Comparison of ENCODE assay signal across 1 cellular context in genomic region chr1:9996624-9997582, GRCh38.
A peak's percentile ranks its signal among the peaks of the same experiment; 100 is the strongest.
TF ChIP-seq lines count a peak whose summit lies in the region.

Gene RBP7, plus strand, starts transcription at chr1:9997228. Its CDS starts 31 bp downstream, at chr1:9997259.

TF ChIP-seq in HepG2, 621 proteins besides CTCF, POLR2A, EP300 and RAD21:
- TF ChIP-seq, protein P1, sequence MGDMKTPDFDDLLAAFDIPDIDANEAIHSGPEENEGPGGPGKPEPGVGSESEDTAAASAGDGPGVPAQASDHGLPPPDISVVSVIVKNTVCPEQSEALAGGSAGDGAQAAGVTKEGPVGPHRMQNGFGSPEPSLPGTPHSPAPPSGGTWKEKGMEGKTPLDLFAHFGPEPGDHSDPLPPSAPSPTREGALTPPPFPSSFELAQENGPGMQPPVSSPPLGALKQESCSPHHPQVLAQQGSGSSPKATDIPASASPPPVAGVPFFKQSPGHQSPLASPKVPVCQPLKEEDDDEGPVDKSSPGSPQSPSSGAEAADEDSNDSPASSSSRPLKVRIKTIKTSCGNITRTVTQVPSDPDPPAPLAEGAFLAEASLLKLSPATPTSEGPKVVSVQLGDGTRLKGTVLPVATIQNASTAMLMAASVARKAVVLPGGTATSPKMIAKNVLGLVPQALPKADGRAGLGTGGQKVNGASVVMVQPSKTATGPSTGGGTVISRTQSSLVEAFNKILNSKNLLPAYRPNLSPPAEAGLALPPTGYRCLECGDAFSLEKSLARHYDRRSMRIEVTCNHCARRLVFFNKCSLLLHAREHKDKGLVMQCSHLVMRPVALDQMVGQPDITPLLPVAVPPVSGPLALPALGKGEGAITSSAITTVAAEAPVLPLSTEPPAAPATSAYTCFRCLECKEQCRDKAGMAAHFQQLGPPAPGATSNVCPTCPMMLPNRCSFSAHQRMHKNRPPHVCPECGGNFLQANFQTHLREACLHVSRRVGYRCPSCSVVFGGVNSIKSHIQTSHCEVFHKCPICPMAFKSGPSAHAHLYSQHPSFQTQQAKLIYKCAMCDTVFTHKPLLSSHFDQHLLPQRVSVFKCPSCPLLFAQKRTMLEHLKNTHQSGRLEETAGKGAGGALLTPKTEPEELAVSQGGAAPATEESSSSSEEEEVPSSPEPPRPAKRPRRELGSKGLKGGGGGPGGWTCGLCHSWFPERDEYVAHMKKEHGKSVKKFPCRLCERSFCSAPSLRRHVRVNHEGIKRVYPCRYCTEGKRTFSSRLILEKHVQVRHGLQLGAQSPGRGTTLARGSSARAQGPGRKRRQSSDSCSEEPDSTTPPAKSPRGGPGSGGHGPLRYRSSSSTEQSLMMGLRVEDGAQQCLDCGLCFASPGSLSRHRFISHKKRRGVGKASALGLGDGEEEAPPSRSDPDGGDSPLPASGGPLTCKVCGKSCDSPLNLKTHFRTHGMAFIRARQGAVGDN (CRISPR knock-in tag; IDR thresholded peaks at IDR 0.05), result peak; percentile 68
- TF ChIP-seq ZNF292 (CRISPR knock-in tag; IDR thresholded peaks at IDR 0.05; ENCODE audit: borderline replicate concordance, low read depth) (no peak), GATAD2A (CRISPR knock-in tag; IDR thresholded peaks at IDR 0.05) (no peak), EZH2 (conservative IDR thresholded peaks at IDR 0.05; ENCODE audit: low read depth, low read length) (peak; percentile 82; the same call in 1 of the 2 replicates), MYC (CRISPR knock-in tag; IDR thresholded peaks at IDR 0.05; ENCODE audit: borderline replicate concordance) (peak; percentile 17; the same call in 1 of the 2 replicates), ZNF281 (CRISPR knock-in tag; IDR thresholded peaks at IDR 0.05; ENCODE audit: borderline replicate concordance) (no peak), ZNF777 (CRISPR knock-in tag; IDR thresholded peaks at IDR 0.05) (peak; percentile 96), HNRNPK (IDR thresholded peaks at IDR 0.05; ENCODE audit: low read depth, low read length, poor library complexity, severe bottlenecking) (peak; percentile 49), KLF6 (CRISPR knock-in tag; IDR thresholded peaks at IDR 0.05) (no peak), NR2C2 (CRISPR knock-in tag; IDR thresholded peaks at IDR 0.05; ENCODE audit: borderline replicate concordance) (0 out of 2 replicates have a peak, but pooled peaks have one; percentile 21), MEIS2 (CRISPR knock-in tag; IDR thresholded peaks at IDR 0.05) (0 out of 2 replicates have a peak, but pooled peaks have one; percentile 27), CEBPG (CRISPR knock-in tag; IDR thresholded peaks at IDR 0.05) (no peak)
- TF ChIP-seq, protein P2, sequence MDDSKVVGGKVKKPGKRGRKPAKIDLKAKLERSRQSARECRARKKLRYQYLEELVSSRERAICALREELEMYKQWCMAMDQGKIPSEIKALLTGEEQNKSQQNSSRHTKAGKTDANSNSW (CRISPR knock-in tag; IDR thresholded peaks at IDR 0.05; ENCODE audit: borderline replicate concordance), result 0 out of 2 replicates have a peak, but pooled peaks have one; percentile 43
- TF ChIP-seq, protein P3, sequence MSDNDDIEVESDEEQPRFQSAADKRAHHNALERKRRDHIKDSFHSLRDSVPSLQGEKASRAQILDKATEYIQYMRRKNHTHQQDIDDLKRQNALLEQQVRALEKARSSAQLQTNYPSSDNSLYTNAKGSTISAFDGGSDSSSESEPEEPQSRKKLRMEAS (IDR thresholded peaks at IDR 0.05), result peak; percentile 38; the same call in 1 of the 2 replicates
